Comparison of ENCODE assay signal across 13 cellular contexts in genomic region chr20:49850463-49851233, GRCh38. TPM values are rescaled to one million over a fixed set of nuclear protein-coding genes. Genes with fewer than 3 reads are reported as not detected.
DNase-seq lines count a peak whose midpoint lies in the region; ATAC-seq and TF ChIP-seq lines count a peak whose summit lies in the region.
"Had no signal": no experiment of that assay in that cellular context is flagged by ENCODE, and none has a peak within 500 bp of the region (broad histone marks: within the 10 kb centered on the region; RNA-seq: fewer than 3 reads in every experiment).

No MANE protein-coding gene starts in this region.

- no peak overlapping the region for H3K4me3 ChIP-seq in OCI-LY7 (ENCODE audit: low read depth, low read length, poor library complexity, severe bottlenecking)
- H3K4me3 ChIP-seq: SJCRH30 had no signal

- TF ChIP-seq CTCF in brain (conservative IDR thresholded peaks at IDR 0.05) (no peak), type B pancreatic cell (conservative IDR thresholded peaks at IDR 0.05) (no peak), OCI-LY7 (conservative IDR thresholded peaks at IDR 0.05; ENCODE audit: low read length) (no peak)

- no peaks in the 10 kb centered on the region for H3K4me1 ChIP-seq in OCI-LY7 (ENCODE audit: insufficient read depth, low read length, poor library complexity, severe bottlenecking)
- H3K4me1 ChIP-seq: SJCRH30 had no signal

- no peak overlapping the region for H2AFZ ChIP-seq in OCI-LY7 (ENCODE audit: low read length)

- no peak for ATAC-seq in activated naive CD4-positive, alpha-beta T cell treated with anti-CD3 and anti-CD28 coated beads, Interleukin-2, amount 50 U/mL, for 72 hours
- ATAC-seq in GM21381 (IDR thresholded peaks at IDR 0.05; ENCODE audit: unreplicated experiment) = no peak

- POLR2A ChIA-PET in OCI-LY7 (lab: Charles Lee) = no interaction called here

- no TSS peak for BruUV-seq in OCI-LY7 (replicated peaks; lab: Mats Ljungman, UMichigan)

- H3K79me2 ChIP-seq in OCI-LY7 (ENCODE audit: insufficient read depth, low read depth, low read length) = no peaks in the 10 kb centered on the region

- peaks cover 46% of the 10 kb centered on the region; the same call in 1 of the 2 replicates for H3K36me3 ChIP-seq in OCI-LY7 (ENCODE audit: insufficient read depth, low read length)

- H3K4me1 Mint-ChIP-seq in activated naive CD4-positive, alpha-beta T cell treated with anti-CD3 and anti-CD28 coated beads for 36 hours (ENCODE audit: low read depth) = peaks cover 3% of the 10 kb centered on the region
- H3K4me1 Mint-ChIP-seq in brain (peaks cover 47% of the 10 kb centered on the region), type B pancreatic cell (ENCODE audit: unreplicated experiment) (peaks cover 32% of the 10 kb centered on the region)

- intact Hi-C loops in activated naive CD4-positive, alpha-beta T cell treated with anti-CD3 and anti-CD28 coated beads for 36 hours (cut with micrococcal nuclease) = no loop called here
- intact Hi-C loops in OCI-LY7 (cut with micrococcal nuclease; ENCODE audit: unreplicated experiment) = no loop called here

- no peak overlapping the region for H3K4me2 ChIP-seq in OCI-LY7 (ENCODE audit: low read length)

- no peaks in the 10 kb centered on the region for H3K9me3 ChIP-seq in OCI-LY7 (ENCODE audit: low read length)
- H3K9me3 ChIP-seq: SJCRH30 had no signal

- H3K27ac Mint-ChIP-seq in activated naive CD4-positive, alpha-beta T cell treated with anti-CD3 and anti-CD28 coated beads, Interleukin-2, amount 50 U/mL, for 72 hours = peak overlapping the region; percentile 17 to 67
- H3K27ac Mint-ChIP-seq in activated naive CD4-positive, alpha-beta T cell treated with anti-CD3 and anti-CD28 coated beads for 36 hours = no peak overlapping the region
- H3K27ac Mint-ChIP-seq in brain = peak overlapping the region in 4 of 5 experiments; percentile 43 to 81 (median 70)
- H3K27ac Mint-ChIP-seq in type B pancreatic cell = peak overlapping the region; percentile 5

- H4K20me1 ChIP-seq in OCI-LY7 (ENCODE audit: insufficient read depth, low read length) = no peaks in the 10 kb centered on the region

- no peaks in the 10 kb centered on the region for H3K27me3 Mint-ChIP-seq in activated naive CD4-positive, alpha-beta T cell treated with anti-CD3 and anti-CD28 coated beads for 36 hours (ENCODE audit: low read depth)
- H3K27me3 Mint-ChIP-seq in brain = no peaks in the 10 kb centered on the region
- H3K27me3 Mint-ChIP-seq in type B pancreatic cell = no peaks in the 10 kb centered on the region

- no peaks in the 10 kb centered on the region for H3K9me3 Mint-ChIP-seq in activated naive CD4-positive, alpha-beta T cell treated with anti-CD3 and anti-CD28 coated beads, Interleukin-2, amount 50 U/mL, for 72 hours
- H3K9me3 Mint-ChIP-seq in activated naive CD4-positive, alpha-beta T cell treated with anti-CD3 and anti-CD28 coated beads for 36 hours = no peaks in the 10 kb centered on the region
- H3K9me3 Mint-ChIP-seq in brain = peaks cover 0 to 2% (median 0%) of the 10 kb centered on the region in 5 experiments
- no peaks in the 10 kb centered on the region for H3K9me3 Mint-ChIP-seq in type B pancreatic cell
- H3K9me3 Mint-ChIP-seq: nephron had no signal

- CTCF ChIA-PET in activated naive CD4-positive, alpha-beta T cell treated with anti-CD3 and anti-CD28 coated beads for 36 hours (lab: Charles Lee) = interaction anchor here (0.6 to 8.5 kb wide), 2 partner anchors 238 to 255 kb away, joined by 4 to 126 read pairs; no protein-coding TSS in a partner anchor
- CTCF ChIA-PET in OCI-LY7 (lab: Charles Lee; ENCODE audit: unreplicated experiment) = no interaction called here

- H3K4me3 Mint-ChIP-seq in activated naive CD4-positive, alpha-beta T cell treated with anti-CD3 and anti-CD28 coated beads for 36 hours = no peak overlapping the region
- H3K4me3 Mint-ChIP-seq in brain (peak overlapping the region in 3 of 5 experiments; percentile 9 to 25 (median 22)), type B pancreatic cell (no peak overlapping the region)
- H3K4me3 Mint-ChIP-seq: nephron had no signal

- no peak overlapping the region for H3K27ac ChIP-seq in OCI-LY7 (ENCODE audit: low read depth, low read length, poor library complexity, severe bottlenecking)
- H3K27ac ChIP-seq: SJCRH30 had no signal

- H3K9me2 ChIP-seq in OCI-LY7 (ENCODE audit: insufficient read depth, low read length) = no peaks in the 10 kb centered on the region

- H3K36me3 Mint-ChIP-seq in activated naive CD4-positive, alpha-beta T cell treated with anti-CD3 and anti-CD28 coated beads, Interleukin-2, amount 50 U/mL, for 72 hours = peaks cover 5 to 15% of the 10 kb centered on the region in 2 donors
- peaks cover 17% of the 10 kb centered on the region for H3K36me3 Mint-ChIP-seq in activated naive CD4-positive, alpha-beta T cell treated with anti-CD3 and anti-CD28 coated beads for 36 hours (ENCODE audit: low read depth)
- peaks cover 17% of the 10 kb centered on the region for H3K36me3 Mint-ChIP-seq in brain
- H3K36me3 Mint-ChIP-seq in type B pancreatic cell = peaks cover 16% of the 10 kb centered on the region

- no peak for DNase-seq in activated naive CD4-positive, alpha-beta T cell treated with anti-CD3 and anti-CD28 coated beads, Interleukin-2, amount 50 U/mL, for 72 hours (ENCODE audit: low spot score in 2 of 2)
- no peak for DNase-seq in activated naive CD4-positive, alpha-beta T cell treated with anti-CD3 and anti-CD28 coated beads for 36 hours
- DNase-seq in medulla oblongata (ENCODE audit: extremely low spot score) = peak; percentile 63
- no peak for DNase-seq in type B pancreatic cell (ENCODE audit: extremely low spot score, unreplicated experiment)
- DNase-seq in OCI-LY7 (ENCODE audit: low spot score) = no peak
- DNase-seq in kidney glomerular epithelial cell (lab: John Stamatoyannopoulos, UW) = no peak
- DNase-seq: activated CD4-positive, alpha-beta T cell treated with anti-CD3 and anti-CD28 coated beads, Interleukin-2, amount 50 U/mL, for 4 hours; NCI-H524; SJCRH30; stimulated activated naive CD4-positive, alpha-beta T cell had no signal

RNA-seq across cellular contexts. Expression of gene SLC9A8, which starts 38.0 kb away (rescaled TPM):
- total RNA-seq in activated naive CD4-positive, alpha-beta T cell treated with anti-CD3 and anti-CD28 coated beads, Interleukin-2, amount 50 U/mL, for 72 hours = 10 to 100 TPM; 10.7 to 16.2 TPM
- total RNA-seq in activated naive CD4-positive, alpha-beta T cell treated with anti-CD3 and anti-CD28 coated beads for 36 hours = 10 to 100 TPM; 11.2 to 11.4 TPM
- polyA plus RNA-seq in brain (ENCODE audit: insufficient read depth, low read depth, low replicate concordance) = 5.4 TPM
- total RNA-seq in type B pancreatic cell (ENCODE audit: low replicate concordance) = 8.6 and 9.4 TPM in 2 replicates
- 13.9 and 30.3 TPM in 2 replicates for total RNA-seq in OCI-LY7 (2014; rRNA removed; shearing (Covaris generic))
- total RNA-seq in OCI-LY7 (2022) = 22.0 and 28.7 TPM in 2 replicates

Comparison
In these comparisons a context has a peak if more than half of its experiments do, and no peak if none do; other contexts are left out.
1. H3K4me3 Mint-ChIP-seq: peak in brain (3 of 5); none in activated naive CD4-positive, alpha-beta T cell treated with anti-CD3 and anti-CD28 coated beads for 36 hours (single experiment) and type B pancreatic cell (single experiment).